Comparison of ENCODE assay signal across 8 cellular contexts in the genomic region with DNA sequence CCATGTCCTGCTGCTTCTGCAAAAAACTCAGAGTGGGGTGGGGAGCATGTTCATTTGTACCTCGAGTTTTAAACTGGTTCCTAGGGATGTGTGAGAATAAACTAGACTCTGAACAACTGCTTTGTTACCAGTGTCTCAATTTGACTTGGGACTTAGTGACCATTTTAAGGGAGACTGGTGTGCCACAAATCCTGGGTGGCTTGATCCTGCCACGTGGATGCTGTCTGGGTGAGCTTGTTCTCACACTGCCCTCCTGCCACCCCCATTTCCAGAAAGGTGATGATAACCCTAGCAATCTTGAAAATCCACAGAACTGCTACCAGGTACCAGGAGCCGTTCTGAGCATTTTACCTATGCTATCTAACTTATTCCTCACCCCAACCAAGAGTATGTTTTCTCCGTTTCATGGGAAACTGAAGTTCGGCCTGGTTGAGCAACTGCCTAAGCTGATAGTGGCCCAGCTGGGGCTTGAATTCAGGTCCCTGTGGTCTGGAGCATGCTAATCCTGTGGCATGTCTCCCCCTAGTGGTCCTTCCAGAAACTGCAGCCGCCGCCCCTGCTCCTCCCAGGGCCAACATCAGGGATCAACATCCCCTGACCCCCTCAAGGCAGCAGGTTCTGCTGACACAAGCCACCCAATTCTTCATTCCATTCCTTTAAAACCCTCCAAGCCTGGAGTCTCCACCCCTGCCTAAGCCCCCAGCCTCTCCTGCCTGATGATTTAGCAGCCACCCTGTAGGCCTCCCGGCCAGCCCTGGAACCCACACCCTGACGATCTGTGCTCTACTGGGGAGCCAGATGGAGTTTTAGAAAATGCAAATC. TPM values are rescaled to one million over a fixed set of nuclear protein-coding genes. Genes with fewer than 3 reads are reported as not detected.
A peak's percentile ranks its signal among the peaks of the same experiment; 100 is the strongest.
DNase-seq lines count a peak whose midpoint lies in the region; ATAC-seq and TF ChIP-seq lines count a peak whose summit lies in the region.

No MANE protein-coding gene starts in this region.

- H3K4me1 ChIP-seq in tibial artery: no peaks in the 10 kb centered on the region

- no peak overlapping the region for H3K27ac ChIP-seq in tibial artery

- H3K27me3 ChIP-seq in tibial artery: no peaks in the 10 kb centered on the region

- H3K9me3 ChIP-seq in tibial artery: no peaks in the 10 kb centered on the region

- H3K36me3 ChIP-seq in tibial artery: no peaks in the 10 kb centered on the region

- no peak overlapping the region for H3K4me3 ChIP-seq in fibroblast of villous mesenchyme (ENCODE audit: low read depth, low read length)
- H3K4me3 ChIP-seq in tibial artery: no peak overlapping the region

- ATAC-seq in GM18517 (IDR thresholded peaks at IDR 0.05; ENCODE audit: unreplicated experiment) (peak; percentile 53), HG03280 (IDR thresholded peaks at IDR 0.05; ENCODE audit: unreplicated experiment) (peak; percentile 55)

- TF ChIP-seq CTCF in AG09319 (IDR thresholded peaks at IDR 0.05; ENCODE audit: low read depth, low read length) (peak; percentile 98), fibroblast of villous mesenchyme (IDR thresholded peaks at IDR 0.05; ENCODE audit: insufficient read depth, low read depth, low read length) (peak; percentile 98), tibial artery (IDR thresholded peaks at IDR 0.05) (peak; percentile 85 to 95)

- intact Hi-C loops in tibial artery (cut with DNase I; ENCODE audit: low total_unique reads): loop anchor here (5.0 kb wide), 1 partner anchor 476 kb away; no protein-coding TSS in a partner anchor

- DNase-seq in AG09319 (ENCODE audit: extremely low read depth, low read depth) (peak; percentile 28), RKO (ENCODE audit: low spot score) (peak; percentile 63), activated T-helper 1 cell treated with Interleukin-2 at 50 U/mL for 16 hours (ENCODE audit: low read depth) (peak; percentile 60), fibroblast of villous mesenchyme (ENCODE audit: low read depth) (peak; percentile 78), occipital lobe (lab: John Stamatoyannopoulos, UW) (peak; percentile 34), tibial artery (peak; percentile 66 to 74)

RNA-seq across cellular contexts. Expression of gene IL3, which starts 2.8 kb away (rescaled TPM):
- total RNA-seq in fibroblast of villous mesenchyme (not detected in 2 replicates), occipital lobe (not detected)

RNA-seq across cellular contexts. Expression of gene CSF2, which starts 10.3 kb away (rescaled TPM):
- total RNA-seq in fibroblast of villous mesenchyme: 0.43 TPM in 1 of 2 replicates, not detected in the other
- total RNA-seq in occipital lobe: not detected

RNA-seq across cellular contexts. Expression of gene ACSL6, which starts 51.8 kb away (rescaled TPM):
- 0.43 TPM in 1 of 2 replicates, not detected in the other for total RNA-seq in fibroblast of villous mesenchyme
- 32.9 TPM for total RNA-seq in occipital lobe

Comparison
In these comparisons a context has a peak if more than half of its experiments do, and no peak if none do; other contexts are left out.
1. DNase-seq: peak in every context shown above with its lines; median percentile 78 in fibroblast of villous mesenchyme; 70 in tibial artery; 63 in RKO; 60 in activated T-helper 1 cell treated with Interleukin-2 at 50 U/mL for 16 hours; 34 in occipital lobe; 28 in AG09319.
2. RNA of gene ACSL6, which starts 51.8 kb away (total RNA-seq): 32.9 TPM in occipital lobe (single experiment); 0.43 TPM in fibroblast of villous mesenchyme; every median in the first group is over 10 times any median in the second.
3. Peak in every context shown above with its lines, with median percentiles within 50 percentile points of each other: CTCF ChIP-seq.